Comparison of ENCODE assay signal across 6 cellular contexts in the genomic region with DNA sequence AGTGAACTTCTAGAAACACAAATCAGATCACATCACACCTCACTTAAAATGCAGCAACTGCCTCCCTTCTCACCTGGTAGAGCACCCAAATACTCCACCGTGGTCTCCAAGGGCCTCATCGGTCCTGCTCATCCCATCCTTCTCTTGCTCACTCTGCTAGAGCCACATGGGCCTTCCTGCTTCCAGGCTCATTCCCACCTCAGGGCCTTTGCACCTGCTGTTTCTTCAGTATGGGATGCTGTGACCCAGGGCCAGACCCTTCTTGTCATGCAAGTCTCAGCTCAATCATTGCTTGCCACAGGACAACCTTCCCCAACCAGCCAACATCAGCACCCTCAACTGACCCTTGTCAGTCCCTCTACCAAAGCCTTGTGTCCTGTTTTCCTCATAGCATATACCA.
"Had no signal": no experiment of that assay in that cellular context is flagged by ENCODE, and none has a peak within 500 bp of the region (broad histone marks: within the 10 kb centered on the region; RNA-seq: fewer than 3 reads in every experiment).

No MANE protein-coding gene starts in this region.

- ATAC-seq: HepG2, K562 had no signal

- DNase-seq: IMR-90, KBM-7, KG1 had no signal

- H3K27ac ChIP-seq: HL-60 had no signal

- H3K4me3 ChIP-seq: K562 had no signal
